Comparison of ENCODE assay signal across 24 cellular contexts in the genomic region with DNA sequence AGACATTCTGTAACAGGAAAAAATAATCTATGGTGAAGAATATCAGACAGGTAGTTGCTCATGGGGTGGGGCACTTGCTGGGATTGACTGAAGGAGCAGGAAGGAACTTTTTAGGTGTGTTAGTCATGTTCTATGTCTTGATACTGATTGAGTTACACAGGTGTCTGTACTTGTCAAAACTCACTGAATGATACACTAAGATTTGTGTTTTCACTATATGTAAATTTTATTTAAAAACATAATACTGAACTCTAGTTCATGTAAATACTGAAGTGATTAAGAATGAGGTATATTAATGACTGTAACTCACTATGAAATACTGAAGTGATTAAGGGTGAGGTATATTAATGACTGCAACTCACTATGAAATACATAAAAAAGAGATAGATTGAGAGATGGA. TPM values are rescaled to one million over a fixed set of nuclear protein-coding genes. Genes with fewer than 3 reads are reported as not detected.
A peak's percentile ranks its signal among the peaks of the same experiment; 100 is the strongest.
DNase-seq lines count a peak whose midpoint lies in the region; ATAC-seq and TF ChIP-seq lines count a peak whose summit lies in the region.
"Had no signal": no experiment of that assay in that cellular context is flagged by ENCODE, and none has a peak within 500 bp of the region (broad histone marks: within the 10 kb centered on the region; RNA-seq: fewer than 3 reads in every experiment).

No MANE protein-coding gene starts in this region.

- H3K27ac Mint-ChIP-seq in activated T-cell treated with anti-CD3 and anti-CD28 coated beads, Interleukin-2, amount 50 U/mL, for 72 hours: peak overlapping the region; percentile 91
- H3K27ac Mint-ChIP-seq in activated T-helper 17 cell treated with anti-CD3 and anti-CD28 coated beads, Interleukin-2, amount 50 U/mL, for 72 hours: peak overlapping the region; percentile 55
- H3K27ac Mint-ChIP-seq: GM23338, HFFc6, natural killer cell had no signal

- H3K4me3 Mint-ChIP-seq in activated T-cell treated with anti-CD3 and anti-CD28 coated beads, Interleukin-2, amount 50 U/mL, for 72 hours: peak overlapping the region in 1 of 2 donors; percentile 57
- H3K4me3 Mint-ChIP-seq in activated T-helper 17 cell treated with anti-CD3 and anti-CD28 coated beads, Interleukin-2, amount 50 U/mL, for 72 hours: no peak overlapping the region
- H3K4me3 Mint-ChIP-seq: GM23338, HFFc6, natural killer cell had no signal

- H3K4me1 ChIP-seq in KMS-11 (ENCODE audit: low read depth, poor library complexity, severe bottlenecking) (peaks cover 100% of the 10 kb centered on the region), left lung (peaks cover 0 to 16% of the 10 kb centered on the region in 2 donors)

- H3K27me3 ChIP-seq in KMS-11 (ENCODE audit: insufficient read depth, low read depth) (no peaks in the 10 kb centered on the region), left lung (no peaks in the 10 kb centered on the region)
- H3K27me3 ChIP-seq: spleen had no signal

- H3K36me3 ChIP-seq in KMS-11 (ENCODE audit: insufficient read depth): peaks cover 77% of the 10 kb centered on the region
- peaks cover 0 to 61% of the 10 kb centered on the region in 2 donors for H3K36me3 ChIP-seq in left lung

- no peak overlapping the region for H2AFZ ChIP-seq in KMS-11 (ENCODE audit: low read depth)
- H2AFZ ChIP-seq: GM23338, PC-9 had no signal

- peaks cover 31% of the 10 kb centered on the region for H4K20me1 ChIP-seq in KMS-11 (ENCODE audit: insufficient read depth)

- peak; percentile 66 to 86 for ATAC-seq in activated T-cell treated with anti-CD3 and anti-CD28 coated beads, Interleukin-2, amount 50 U/mL, for 72 hours (replicated peaks in 1 of 2)
- ATAC-seq in activated T-helper 17 cell treated with anti-CD3 and anti-CD28 coated beads, Interleukin-2, amount 50 U/mL, for 72 hours (replicated peaks): peak; percentile 88
- peak; percentile 51 for ATAC-seq in left lung
- ATAC-seq: GM23338, natural killer cell had no signal

- H3K4me2 ChIP-seq in KMS-11: peak overlapping the region; percentile 5; the same call in 1 of the 2 replicates
- H3K4me2 ChIP-seq: GM23338, PC-9 had no signal

- H3K9ac ChIP-seq in KMS-11: no peak overlapping the region

- TF ChIP-seq CTCF in KMS-11 (conservative IDR thresholded peaks at IDR 0.05; ENCODE audit: low read depth, low read length): no peak
- TF ChIP-seq CTCF in left lung (IDR thresholded peaks at IDR 0.05): no peak

- no peaks in the 10 kb centered on the region for H3K27me3 Mint-ChIP-seq in activated T-cell treated with anti-CD3 and anti-CD28 coated beads, Interleukin-2, amount 50 U/mL, for 72 hours (ENCODE audit: low read depth)
- H3K27me3 Mint-ChIP-seq in activated T-helper 17 cell treated with anti-CD3 and anti-CD28 coated beads, Interleukin-2, amount 50 U/mL, for 72 hours: no peaks in the 10 kb centered on the region

- peak overlapping the region; percentile 4; the same call in 1 of the 2 replicates for H3K27ac ChIP-seq in KMS-11
- no peak overlapping the region for H3K27ac ChIP-seq in left lung
- H3K27ac ChIP-seq: PC-9 had no signal

- no peak overlapping the region for H3K4me3 ChIP-seq in KMS-11 (IDR thresholded peaks at IDR 0.05; ENCODE audit: insufficient read depth, low read depth, low read length)
- H3K4me3 ChIP-seq in left lung: no peak overlapping the region
- H3K4me3 ChIP-seq: GM23338, PC-9, spleen had no signal

- H3K79me2 ChIP-seq in KMS-11 (ENCODE audit: insufficient read depth, low read depth): peaks cover 98% of the 10 kb centered on the region

- intact Hi-C loops in left lung (cut with DNase I): no loop called here

- DNase-seq in activated T-cell treated with anti-CD3 and anti-CD28 coated beads, Interleukin-2, amount 50 U/mL, for 72 hours: no peak
- no peak for DNase-seq in activated T-cell treated with anti-CD3 and anti-CD28 coated beads, Interleukin-2, amount 50 U/mL, for 48 hours
- no peak for DNase-seq in left lung
- DNase-seq in epidermal melanocyte (ENCODE audit: insufficient read length, low spot score): no peak
- DNase-seq in NCI-H187 treated with DMSO at 0.1 percent for 48 hours (lab: John Stamatoyannopoulos, UW): no peak
- DNase-seq: activated CD4-positive, alpha-beta T cell treated with anti-CD3 and anti-CD28 coated beads for 48 hours; C1 segment of cervical spinal cord; Calu3; DND-41; effector CD4-positive, alpha-beta T cell; HFFc6; MV-4-11; natural killer cell; NCI-H1694; NCI-H2171; NCI-H524; PC-9; SIG-M5; spleen; stimulated activated CD4-positive, alpha-beta T cell treated with anti-CD3 and anti-CD28 coated beads, Interleukin-2, amount 100 ng/mL, for 48 hours; stimulated activated naive CD4-positive, alpha-beta T cell had no signal

- peaks cover 35% of the 10 kb centered on the region for H3K4me1 Mint-ChIP-seq in activated T-cell treated with anti-CD3 and anti-CD28 coated beads, Interleukin-2, amount 50 U/mL, for 72 hours (ENCODE audit: low read depth)
- peaks cover 21% of the 10 kb centered on the region for H3K4me1 Mint-ChIP-seq in activated T-helper 17 cell treated with anti-CD3 and anti-CD28 coated beads, Interleukin-2, amount 50 U/mL, for 72 hours
- H3K4me1 Mint-ChIP-seq: GM23338 had no signal

- peaks cover 4 to 33% of the 10 kb centered on the region in 2 donors for H3K36me3 Mint-ChIP-seq in activated T-cell treated with anti-CD3 and anti-CD28 coated beads, Interleukin-2, amount 50 U/mL, for 72 hours (ENCODE audit: insufficient read depth in 2 of 2)
- H3K36me3 Mint-ChIP-seq in activated T-helper 17 cell treated with anti-CD3 and anti-CD28 coated beads, Interleukin-2, amount 50 U/mL, for 72 hours (ENCODE audit: low read depth): peaks cover 98% of the 10 kb centered on the region
- H3K36me3 Mint-ChIP-seq: natural killer cell had no signal

- no peaks in the 10 kb centered on the region for H3K9me3 Mint-ChIP-seq in activated T-cell treated with anti-CD3 and anti-CD28 coated beads, Interleukin-2, amount 50 U/mL, for 72 hours
- no peaks in the 10 kb centered on the region for H3K9me3 Mint-ChIP-seq in activated T-helper 17 cell treated with anti-CD3 and anti-CD28 coated beads, Interleukin-2, amount 50 U/mL, for 72 hours
- H3K9me3 Mint-ChIP-seq: GM23338, HFFc6, natural killer cell had no signal

- H3K9me3 ChIP-seq in left lung: no peaks in the 10 kb centered on the region
- H3K9me3 ChIP-seq: spleen had no signal

RNA-seq across cellular contexts. Expression of gene IL6ST, which starts 28.5 kb away (rescaled TPM):
- 10 to 100 TPM; 50.0 to 53.8 TPM for total RNA-seq in activated T-cell treated with anti-CD3 and anti-CD28 coated beads, Interleukin-2, amount 50 U/mL, for 72 hours
- total RNA-seq in activated T-helper 17 cell treated with anti-CD3 and anti-CD28 coated beads, Interleukin-2, amount 50 U/mL, for 72 hours: 10 to 100 TPM; 28.1 to 66.8 TPM
- 100 to 1,000 TPM; 309 to 464 TPM for total RNA-seq in left lung

Comparison
In these comparisons a context has a peak if more than half of its experiments do, and no peak if none do; other contexts are left out.
1. RNA of gene IL6ST, which starts 28.5 kb away (total RNA-seq): 309 to 464 TPM in left lung; 28.1 to 66.8 TPM in activated T-helper 17 cell treated with anti-CD3 and anti-CD28 coated beads, Interleukin-2, amount 50 U/mL, for 72 hours and 50.0 to 53.8 TPM in activated T-cell treated with anti-CD3 and anti-CD28 coated beads, Interleukin-2, amount 50 U/mL, for 72 hours; every median in the first group is over 4 times any median in the second.
2. Peak in every context shown above with its lines, with median percentiles within 50 percentile points of each other: ATAC-seq.